Comparison of ENCODE assay signal across 8 cellular contexts in the genomic region with DNA sequence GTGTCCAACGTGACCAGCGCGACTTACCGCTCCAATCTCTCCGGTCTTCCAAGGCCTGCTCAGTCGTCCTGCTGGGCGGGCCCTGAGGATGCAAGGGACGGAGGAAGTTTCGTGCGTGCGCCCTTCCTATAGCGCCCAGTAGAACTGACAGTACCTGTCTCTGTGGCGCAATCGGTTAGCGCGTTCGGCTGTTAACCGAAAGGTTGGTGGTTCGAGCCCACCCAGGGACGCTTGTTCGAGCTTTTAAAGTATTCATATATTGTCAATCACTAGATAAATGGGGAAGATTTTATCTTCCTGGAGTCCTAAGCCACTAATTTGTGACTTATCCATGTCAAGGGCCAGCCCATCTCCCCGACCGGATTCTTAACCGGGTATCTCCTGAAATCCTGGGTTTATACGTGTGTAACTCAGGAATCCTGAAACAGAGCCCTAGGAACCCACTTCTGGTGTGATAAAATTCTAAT. TPM values are rescaled to one million over a fixed set of nuclear protein-coding genes. Genes with fewer than 3 reads are reported as not detected.
A peak's percentile ranks its signal among the peaks of the same experiment; 100 is the strongest.
DNase-seq lines count a peak whose midpoint lies in the region; ATAC-seq and TF ChIP-seq lines count a peak whose summit lies in the region.
"Not testable (repeated sequence)": the region's sequence is repeated elsewhere in the genome, so short reads cannot be mapped to it uniquely, and the experiment has no call there.

No MANE protein-coding gene starts in this region.

- not testable (repeated sequence) for H4K8ac ChIP-seq in trophoblast cell (ENCODE audit: low read depth, low read length)

- H3K4me3 ChIP-seq in MM.1S (ENCODE audit: low read length); trophoblast cell (ENCODE audit: low read depth, low read length): not testable (repeated sequence)
- H3K4me3 ChIP-seq in coronary artery (peak overlapping the region; percentile 62), iPS-18a (ENCODE audit: low read length) (peak overlapping the region; percentile 21)

- H3K9me3 Mint-ChIP-seq in T-helper 1 cell treated with Interleukin-12 subunit alpha and Interleukin-12 subunit beta and Interleukin-4 antibody, amounts not matched to agents 30 μg/mL and 1 μg/mL, for 36 hours; activated T-cell treated with anti-CD3 and anti-CD28 coated beads, Interleukin-2, amount 50 U/mL, for 4 hours: not testable (repeated sequence)

- H3K23ac ChIP-seq in trophoblast cell (ENCODE audit: low read length), result not testable (repeated sequence)

- not testable (repeated sequence) for H2BK5ac ChIP-seq in trophoblast cell (ENCODE audit: low read depth, low read length, poor library complexity)

- H3K27ac Mint-ChIP-seq in T-helper 1 cell treated with Interleukin-12 subunit alpha and Interleukin-12 subunit beta and Interleukin-4 antibody, amounts not matched to agents 30 μg/mL and 1 μg/mL, for 36 hours, result peak overlapping the region; percentile 77

- H3K79me2 ChIP-seq in MM.1S (ENCODE audit: low read length); trophoblast cell (ENCODE audit: control insufficient read depth, insufficient read depth, low read length, poor library complexity): not testable (repeated sequence)

- not testable (repeated sequence) for H3K4me1 Mint-ChIP-seq in T-helper 1 cell treated with Interleukin-12 subunit alpha and Interleukin-12 subunit beta and Interleukin-4 antibody, amounts not matched to agents 30 μg/mL and 1 μg/mL, for 36 hours (ENCODE audit: low read depth); activated T-cell treated with anti-CD3 and anti-CD28 coated beads, Interleukin-2, amount 50 U/mL, for 4 hours (ENCODE audit: low read depth)

- not testable (repeated sequence) for H3F3A ChIP-seq in MM.1S (ENCODE audit: insufficient read depth, low read length)

- H3K4me3 Mint-ChIP-seq in T-helper 1 cell treated with Interleukin-12 subunit alpha and Interleukin-12 subunit beta and Interleukin-4 antibody, amounts not matched to agents 30 μg/mL and 1 μg/mL, for 36 hours, result peak overlapping the region; percentile 75
- H3K4me3 Mint-ChIP-seq in activated T-cell treated with anti-CD3 and anti-CD28 coated beads, Interleukin-2, amount 50 U/mL, for 4 hours, result peak overlapping the region; percentile 77

- peak; percentile 87 for DNase-seq in DMS 273 (lab: John Stamatoyannopoulos, UW; ENCODE audit: unreplicated experiment)
- peak; percentile 5 for DNase-seq in MM.1S
- peak; percentile 59 for DNase-seq in activated T-cell treated with anti-CD3 and anti-CD28 coated beads, Interleukin-2, amount 50 U/mL, for 4 hours
- not testable (repeated sequence) for DNase-seq in coronary artery (ENCODE audit: low spot score)
- DNase-seq in trophoblast cell, result peak; percentile 30 to 58
- peak; percentile 45 to 47 for DNase-seq in stimulated activated CD8-positive, alpha-beta memory T cell treated with anti-CD3 and anti-CD28 coated beads, Interleukin-7, amount 100 ng/mL, for 48 hours (ENCODE audit: extremely low read depth in 1 of 2, low read depth in 1 of 2)

- H3K36me3 ChIP-seq in MM.1S (replicated peaks; ENCODE audit: insufficient read depth, low read length); iPS-18a (ENCODE audit: control insufficient read depth, low read depth, low read length); trophoblast cell (ENCODE audit: control insufficient read depth in 1 of 2, insufficient read depth in 2 of 2, low read length in 2 of 2): not testable (repeated sequence)

- H4K91ac ChIP-seq in trophoblast cell (ENCODE audit: low read depth, low read length), result not testable (repeated sequence)

- TF ChIP-seq CTCF in MM.1S (IDR thresholded peaks at IDR 0.05; ENCODE audit: low read length); coronary artery (IDR thresholded peaks at IDR 0.05): not testable (repeated sequence)

- not testable (repeated sequence) for H3K14ac ChIP-seq in trophoblast cell (ENCODE audit: low read length)

- H3K27ac ChIP-seq in MM.1S (ENCODE audit: low read length); iPS-18a (ENCODE audit: low read length); trophoblast cell (ENCODE audit: low read depth, low read length): not testable (repeated sequence)
- peak overlapping the region in 1 of 2 donors; percentile 58 for H3K27ac ChIP-seq in coronary artery

- no CpG with 5 or more reads among the region's 25 CpGs for WGBS in trophoblast cell (ENCODE audit: extremely low coverage, insufficient coverage, insufficient read length)

- not testable (repeated sequence) for H3K4ac ChIP-seq in trophoblast cell (ENCODE audit: low read depth, low read length)

- not testable (repeated sequence) for ATAC-seq in activated T-cell treated with anti-CD3 and anti-CD28 coated beads, Interleukin-2, amount 50 U/mL, for 4 hours

- not testable (repeated sequence) for H2AFZ ChIP-seq in MM.1S (ENCODE audit: low read length); trophoblast cell (ENCODE audit: insufficient read depth, low read length, poor library complexity)

- H3K79me1 ChIP-seq in trophoblast cell (ENCODE audit: low read length), result not testable (repeated sequence)

- H4K12ac ChIP-seq in trophoblast cell (ENCODE audit: low read depth, low read length), result not testable (repeated sequence)

- not testable (repeated sequence) for H4K20me1 ChIP-seq in MM.1S (ENCODE audit: insufficient read depth, low read length)

- not testable (repeated sequence) for H2BK12ac ChIP-seq in trophoblast cell (ENCODE audit: low read length)

- H2AK5ac ChIP-seq in trophoblast cell (ENCODE audit: low read length), result not testable (repeated sequence)

- H3K4me1 ChIP-seq in MM.1S (ENCODE audit: low read length); iPS-18a (ENCODE audit: control insufficient read depth, low read depth, low read length); trophoblast cell (ENCODE audit: control insufficient read depth in 1 of 2, insufficient read depth in 2 of 2, low read length in 2 of 2): not testable (repeated sequence)

- H3K27me3 ChIP-seq in MM.1S (replicated peaks; ENCODE audit: insufficient read depth, low read length); iPS-18a (ENCODE audit: control insufficient read depth, insufficient read depth, low read length); trophoblast cell (ENCODE audit: insufficient read depth, low read length): not testable (repeated sequence)

- H3K4me2 ChIP-seq in MM.1S (ENCODE audit: low read depth, low read length); trophoblast cell (ENCODE audit: low read length): not testable (repeated sequence)

- H3K27me3 Mint-ChIP-seq in T-helper 1 cell treated with Interleukin-12 subunit alpha and Interleukin-12 subunit beta and Interleukin-4 antibody, amounts not matched to agents 30 μg/mL and 1 μg/mL, for 36 hours (ENCODE audit: low read depth); activated T-cell treated with anti-CD3 and anti-CD28 coated beads, Interleukin-2, amount 50 U/mL, for 4 hours (ENCODE audit: low read depth): not testable (repeated sequence)

- not testable (repeated sequence) for H3K36me3 Mint-ChIP-seq in T-helper 1 cell treated with Interleukin-12 subunit alpha and Interleukin-12 subunit beta and Interleukin-4 antibody, amounts not matched to agents 30 μg/mL and 1 μg/mL, for 36 hours (ENCODE audit: low read depth); activated T-cell treated with anti-CD3 and anti-CD28 coated beads, Interleukin-2, amount 50 U/mL, for 4 hours (ENCODE audit: insufficient read depth)

- H3K18ac ChIP-seq in trophoblast cell (ENCODE audit: low read length), result not testable (repeated sequence)

- not testable (repeated sequence) for H3K9me3 ChIP-seq in MM.1S (replicated peaks; ENCODE audit: insufficient read depth, low read length); iPS-18a (ENCODE audit: control insufficient read depth, low read depth, low read length); trophoblast cell (ENCODE audit: insufficient read depth, low read depth, low read length)

- not testable (repeated sequence) for H3K9me2 ChIP-seq in MM.1S (replicated peaks; ENCODE audit: insufficient read depth, low read length)

- H3K9ac ChIP-seq in MM.1S (ENCODE audit: low read length); iPS-18a (ENCODE audit: low read length); trophoblast cell (ENCODE audit: low read length): not testable (repeated sequence)

- H2BK120ac ChIP-seq in trophoblast cell (ENCODE audit: insufficient read depth, low read length, poor library complexity), result not testable (repeated sequence)

RNA-seq across cellular contexts. Expression of a gene that starts 46.0 kb away (rescaled TPM):
- not detected for total RNA-seq in activated T-cell treated with anti-CD3 and anti-CD28 coated beads, Interleukin-2, amount 50 U/mL, for 4 hours
- polyA plus RNA-seq in trophoblast cell (2013), result not detected in 2 replicates
